ENCODE assay signal across 19 cellular contexts in genomic region chr1:13662498-13662897, GRCh38. TPM values are rescaled to one million over a fixed set of nuclear protein-coding genes. Genes with fewer than 3 reads are reported as not detected.
DNase-seq lines count a peak whose midpoint lies in the region; ATAC-seq lines count a peak whose summit lies in the region.
"Had no signal": no experiment of that assay in that cellular context is flagged by ENCODE, and none has a peak within 500 bp of the region (broad histone marks: within the 10 kb centered on the region; RNA-seq: fewer than 3 reads in every experiment).

No MANE protein-coding gene starts in this region.

- DNase-seq in EL (peak; percentile 1), RPMI8226 (peak; percentile 46), fibroblast of the conjunctiva (ENCODE audit: low read depth) (peak; percentile 56), MV-4-11 (lab: John Stamatoyannopoulos, UW) (no peak), midbrain (lab: John Stamatoyannopoulos, UW) (no peak), SIG-M5 treated with dmso at 0.1 percent for 504 hours (lab: John Stamatoyannopoulos, UW; ENCODE audit: unreplicated experiment) (no peak)
- DNase-seq: activated naive CD8-positive, alpha-beta T cell treated with anti-CD3 and anti-CD28 coated beads, Interleukin-2, amount 10 ng/mL, durations not matched to agents 7 days and 5 days; glutamatergic neuron; GOT3; NCI-H1436 treated with DMSO at 0.1 percent for 48 hours; NCI-H774; nephron progenitor cell; retina; stimulated activated CD4-positive, alpha-beta T cell treated with anti-CD3 and anti-CD28 coated beads, Interleukin-4, amount 100 ng/mL, for 24 hours; stimulated activated naive B cell treated with anti-CD40 and anti-IgM and Interleukin-4, amounts not matched to agents 10 μg/mL and 1 μg/mL and 100 μg/mL, for 72 hours; WERI-Rb-1 had no signal

- H3K9me3 ChIP-seq in skeletal muscle tissue (ENCODE audit: control insufficient read depth in 3 of 3, low read length in 3 of 3) = no peaks in the 10 kb centered on the region

- H3K4me3 ChIP-seq in skeletal muscle tissue (ENCODE audit: low read length in 3 of 3) = no peak overlapping the region

- no peaks in the 10 kb centered on the region for H3K27me3 ChIP-seq in skeletal muscle tissue (ENCODE audit: control insufficient read depth in 3 of 3, insufficient read depth in 3 of 3, low read length in 3 of 3)

- H3K4me1 ChIP-seq in skeletal muscle tissue (ENCODE audit: control insufficient read depth in 3 of 3, insufficient read depth in 3 of 3, low read length in 3 of 3) = peaks cover 0 to 8% (median 0%) of the 10 kb centered on the region in 3 donors

- peak overlapping the region; percentile 44 for H3K27ac ChIP-seq in skeletal muscle tissue (ENCODE audit: low read depth, low read length)
- H3K27ac ChIP-seq: C4-2B, WERI-Rb-1 had no signal

- peak overlapping the region in 1 of 3 donors; percentile 33 for H3K9ac ChIP-seq in skeletal muscle tissue (ENCODE audit: low read depth in 1 of 3, low read length in 3 of 3)

- H3K36me3 ChIP-seq in skeletal muscle tissue (ENCODE audit: control insufficient read depth in 3 of 3, insufficient read depth in 3 of 3, low read length in 3 of 3) = no peaks in the 10 kb centered on the region
- H3K36me3 ChIP-seq: WERI-Rb-1 had no signal

- no peak for ATAC-seq in HG03354 (IDR thresholded peaks at IDR 0.05; ENCODE audit: poor library complexity, severe bottlenecking, unreplicated experiment)
- ATAC-seq: stimulated activated naive B cell treated with anti-CD40 and anti-IgM and Interleukin-4, amounts not matched to agents 10 μg/mL and 1 μg/mL and 100 μg/mL, for 72 hours had no signal

RNA-seq across cellular contexts. Expression of gene PRDM2, which starts 37.5 kb away (rescaled TPM):
- total RNA-seq in skeletal muscle tissue = 23.0 TPM

Comparison
In these comparisons a context has a peak if more than half of its experiments do, and no peak if none do; other contexts are left out.
1. DNase-seq: peak in EL (single experiment), RPMI8226 (single experiment) and fibroblast of the conjunctiva (single experiment); none in MV-4-11 (single experiment), midbrain (single experiment) and SIG-M5 treated with dmso at 0.1 percent for 504 hours (single experiment).